ENCODE assay signal across 28 cellular contexts in genomic region chr20:23174821-23175220, GRCh38.
"Had no signal": no experiment of that assay in that cellular context is flagged by ENCODE, and none has a peak within 500 bp of the region (broad histone marks: within the 10 kb centered on the region; RNA-seq: fewer than 3 reads in every experiment).

No MANE protein-coding gene starts in this region.

- FAIRE-seq: endometrium, frontal cortex had no signal

- H3K9me3 ChIP-seq: colonic mucosa, esophagus squamous epithelium, gastrocnemius medialis had no signal

- H3K4me3 ChIP-seq: colonic mucosa, coronary artery, dorsolateral prefrontal cortex, esophagus muscularis mucosa, esophagus squamous epithelium, gastrocnemius medialis, gastroesophageal sphincter, heart left ventricle, heart right ventricle, hepatocyte had no signal

- H3K27ac Mint-ChIP-seq: dendritic cell treated with granulocyte-macrophage colony-stimulating factor and Interleukin-4, amounts not matched to agents 40 ng/mL and 50 ng/mL, for 4 days; effector memory CD8-positive, alpha-beta T cell; endodermal cell had no signal

- H3K4me1 ChIP-seq: colonic mucosa, esophagus squamous epithelium, foreskin keratinocyte, gastroesophageal sphincter had no signal

- DNase-seq: colonic mucosa; cortex of kidney; dermis blood vessel endothelial cell; dorsolateral prefrontal cortex; effector CD4-positive, alpha-beta T cell; effector CD8-positive, alpha-beta T cell; effector memory CD4-positive, alpha-beta T cell; effector memory CD8-positive, alpha-beta T cell; endodermal cell; erythroblast; esophagus squamous epithelium; foreskin fibroblast; foreskin keratinocyte; foreskin melanocyte; gastrocnemius medialis; glutamatergic neuron; head of caudate nucleus; heart left ventricle; heart right ventricle had no signal

- ATAC-seq: effector memory CD8-positive, alpha-beta T cell; esophagus mucosa; foreskin keratinocyte; gastrocnemius medialis; gastroesophageal sphincter; heart left ventricle; heart right ventricle had no signal

- H3K4me3 Mint-ChIP-seq: dendritic cell treated with granulocyte-macrophage colony-stimulating factor and Interleukin-4, amounts not matched to agents 40 ng/mL and 50 ng/mL, for 4 days; effector memory CD8-positive, alpha-beta T cell; endodermal cell had no signal

- H3K27me3 ChIP-seq: colonic mucosa, esophagus muscularis mucosa, esophagus squamous epithelium, gastrocnemius medialis, gastroesophageal sphincter, heart left ventricle, heart right ventricle, hepatocyte had no signal

- H3K9me3 Mint-ChIP-seq: effector memory CD8-positive, alpha-beta T cell had no signal

- H3K4me2 ChIP-seq: hepatocyte had no signal

- H3K36me3 ChIP-seq: colonic mucosa, esophagus muscularis mucosa, esophagus squamous epithelium, gastrocnemius medialis, gastroesophageal sphincter, heart left ventricle, heart right ventricle had no signal

- H3K27ac ChIP-seq: colonic mucosa, coronary artery, dorsolateral prefrontal cortex, epithelial cell of prostate, esophagus muscularis mucosa, esophagus squamous epithelium, foreskin keratinocyte, gastrocnemius medialis, gastroesophageal sphincter, heart left ventricle, heart right ventricle, hepatocyte had no signal

- H3K79me2 ChIP-seq: hepatocyte had no signal

- H2AFZ ChIP-seq: hepatocyte had no signal
